19 cellular contexts compared by ENCODE assay signal in the genomic region with DNA sequence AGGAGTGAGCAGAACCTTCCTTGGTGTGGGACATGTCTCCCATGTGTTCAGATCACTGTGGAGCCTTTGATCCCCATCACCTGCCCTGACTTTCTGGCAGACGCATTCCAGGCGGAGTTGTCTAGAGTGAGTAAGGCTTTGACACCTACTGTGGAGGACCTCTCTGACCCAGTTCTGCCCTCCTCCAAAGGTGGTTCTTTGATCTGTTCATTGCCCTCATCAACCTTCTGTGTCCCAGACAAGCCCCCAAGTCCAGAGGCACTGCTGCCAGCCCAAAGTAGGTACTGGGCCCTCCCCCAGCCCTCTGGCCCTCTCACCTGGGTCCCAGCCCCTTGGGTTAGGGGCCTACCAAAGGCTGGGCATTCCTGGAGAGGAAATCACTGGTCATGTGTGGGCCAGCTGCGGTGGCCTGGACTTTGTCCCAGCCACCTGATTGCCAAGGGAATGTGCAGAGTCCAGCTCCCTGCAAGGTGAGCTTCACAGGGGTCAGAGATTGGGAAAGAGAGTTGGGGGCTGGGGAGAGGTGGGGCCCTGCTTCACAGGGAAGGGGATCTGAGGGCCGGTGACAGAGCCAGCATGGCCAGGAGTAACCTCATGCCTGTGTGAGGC.
"Had no signal": no experiment of that assay in that cellular context is flagged by ENCODE, and none has a peak within 500 bp of the region (broad histone marks: within the 10 kb centered on the region; RNA-seq: fewer than 3 reads in every experiment).

No MANE protein-coding gene starts in this region.

- H3K27ac ChIP-seq: epithelial cell of prostate, thoracic aorta had no signal

- FAIRE-seq: frontal cortex, TTC549 had no signal

- ATAC-seq: left cardiac atrium; natural killer cell treated with Interleukin-12 subunit alpha and Interleukin-12 subunit beta and Interleukin-15 and Interleukin-18, amount 100 ng/mL, for 72 hours; right cardiac atrium; stimulated activated naive CD8-positive, alpha-beta T cell treated with anti-CD3 and anti-CD28 coated beads, Interleukin-15, amount 100 ng/mL, for 72 hours had no signal

- H3K4me3 ChIP-seq: thoracic aorta had no signal

- H3K9me3 ChIP-seq: thoracic aorta had no signal

- DNase-seq: activated CD4-positive, alpha-beta T cell treated with anti-CD3 and anti-CD28 coated beads, Interleukin-2, amount 50 U/mL, for 1 hour; activated CD4-positive, CD25-positive, alpha-beta regulatory T cell; activated CD8-positive, alpha-beta memory T cell treated with anti-CD3 and anti-CD28 coated beads for 24 hours; activated gamma-delta T cell treated with Interleukin-2 at 50 U/mL for 16 hours; activated naive CD8-positive, alpha-beta T cell treated with anti-CD3 and anti-CD28 coated beads for 36 hours; amygdala; central memory CD4-positive, alpha-beta T cell; cortex of kidney; effector memory CD4-positive, alpha-beta T cell; immature natural killer cell; left cardiac atrium; occipital lobe; right cardiac atrium; stimulated activated naive CD8-positive, alpha-beta T cell treated with anti-CD3 and anti-CD28 coated beads, Interleukin-15, amount 100 ng/mL, for 72 hours had no signal

- H3K36me3 ChIP-seq: thoracic aorta had no signal
